In genomic region chr14:23578560-23579310, GRCh38 we compare ENCODE assay signal across 9 cellular contexts. TPM values are rescaled to one million over a fixed set of nuclear protein-coding genes. Genes with fewer than 3 reads are reported as not detected.
DNase-seq lines count a peak whose midpoint lies in the region; ATAC-seq, FAIRE-seq and TF ChIP-seq lines count a peak whose summit lies in the region.
"Had no signal": no experiment of that assay in that cellular context is flagged by ENCODE, and none has a peak within 500 bp of the region (broad histone marks: within the 10 kb centered on the region; RNA-seq: fewer than 3 reads in every experiment).

Gene JPH4, minus strand, starts transcription at chr14:23578790. Its CDS starts 1,337 bp downstream, at chr14:23577453.

- H3K4me3 ChIP-seq in iPS DF 6.9 (ENCODE audit: low read length) (peak within 1 kb of the TSS; percentile 41; the same call in 1 of the 2 replicates), kidney (ENCODE audit: low read length in 2 of 2) (no peak within 1 kb of the TSS), MM.1S (ENCODE audit: low read length) (no peak within 1 kb of the TSS)

- H2AFZ ChIP-seq in MM.1S (ENCODE audit: low read length) = no peak within 1 kb of the TSS

- ATAC-seq in stimulated activated effector memory CD8-positive, alpha-beta T cell treated with anti-CD3 and anti-CD28 coated beads, Interleukin-12 subunit alpha, Interleukin-12 subunit beta, amount 100 ng/mL, for 72 hours = no peak

- no peaks in the 10 kb centered on the region for H4K20me1 ChIP-seq in MM.1S (ENCODE audit: insufficient read depth, low read length)

- H3K4me2 ChIP-seq in MM.1S (ENCODE audit: low read depth, low read length) = no peak within 1 kb of the TSS

- peaks cover 20% of the 10 kb centered on the region for H3K4me1 Mint-ChIP-seq in stimulated activated effector memory CD8-positive, alpha-beta T cell treated with anti-CD3 and anti-CD28 coated beads, Interleukin-12 subunit alpha, Interleukin-12 subunit beta, amount 100 ng/mL, for 72 hours

- H3K9me3 ChIP-seq in iPS DF 6.9 (ENCODE audit: control insufficient read depth, insufficient read depth, low read length) (no peaks in the 10 kb centered on the region), kidney (ENCODE audit: control insufficient read depth in 1 of 2, low read length in 2 of 2) (no peaks in the 10 kb centered on the region), MM.1S (replicated peaks; ENCODE audit: insufficient read depth, low read length) (no peaks in the 10 kb centered on the region)

- WGBS in iPS DF 6.9 (ENCODE audit: insufficient coverage, insufficient read length) = no CpG with 5 or more reads among the region's 18 CpGs

- peak within 1 kb of the TSS; percentile 42 for H3K4me3 Mint-ChIP-seq in stimulated activated effector memory CD8-positive, alpha-beta T cell treated with anti-CD3 and anti-CD28 coated beads, Interleukin-12 subunit alpha, Interleukin-12 subunit beta, amount 100 ng/mL, for 72 hours

- TF ChIP-seq CTCF in kidney (IDR thresholded peaks at IDR 0.05; ENCODE audit: borderline replicate concordance, extremely low read depth, insufficient read depth) (no peak), MM.1S (IDR thresholded peaks at IDR 0.05; ENCODE audit: low read length) (no peak)

- DNase-seq in NCI-H82 (lab: John Stamatoyannopoulos, UW) (peak; percentile 62), NCI-H82 treated with DMSO at 0.1 percent for 48 hours (lab: John Stamatoyannopoulos, UW; ENCODE audit: unreplicated experiment) (no peak), SHP77 treated with DMSO at 0.1 percent for 48 hours (lab: John Stamatoyannopoulos, UW) (peak; percentile 36), iPS DF 6.9 (ENCODE audit: low read depth, low spot score) (no peak), kidney (no peak), MM.1S (no peak), NCI-H2171 (lab: John Stamatoyannopoulos, UW) (no peak)
- no peak for DNase-seq in stimulated activated effector memory CD8-positive, alpha-beta T cell treated with anti-CD3 and anti-CD28 coated beads, Interleukin-12 subunit alpha, Interleukin-12 subunit beta, amount 100 ng/mL, for 72 hours (ENCODE audit: low spot score in 2 of 2)
- DNase-seq: mammary epithelial cell had no signal

- FAIRE-seq in kidney (lab: Jason Lieb, UNC) = no peak

- intact Hi-C loops in kidney (cut with DNase I) = no loop called here

- no peaks in the 10 kb centered on the region for H3K79me2 ChIP-seq in MM.1S (ENCODE audit: low read length)

- no peaks in the 10 kb centered on the region for H3K36me3 Mint-ChIP-seq in stimulated activated effector memory CD8-positive, alpha-beta T cell treated with anti-CD3 and anti-CD28 coated beads, Interleukin-12 subunit alpha, Interleukin-12 subunit beta, amount 100 ng/mL, for 72 hours

- no peaks in the 10 kb centered on the region for H3F3A ChIP-seq in MM.1S (ENCODE audit: insufficient read depth, low read length)

- H3K36me3 ChIP-seq in iPS DF 6.9 (ENCODE audit: control insufficient read depth, insufficient read depth, low read length) (no peaks in the 10 kb centered on the region), kidney (ENCODE audit: control insufficient read depth in 1 of 2, insufficient read depth in 2 of 2, low read length in 2 of 2) (no peaks in the 10 kb centered on the region), MM.1S (replicated peaks; ENCODE audit: insufficient read depth, low read length) (no peaks in the 10 kb centered on the region)

- H3K27me3 ChIP-seq in iPS DF 6.9 (ENCODE audit: control insufficient read depth, insufficient read depth, low read length) = peaks cover 8% of the 10 kb centered on the region
- H3K27me3 ChIP-seq in MM.1S (replicated peaks; ENCODE audit: insufficient read depth, low read length) = 0 out of 2 replicates have a peak, but pooled peaks cover 8% of the 10 kb centered on the region

- H3K9ac ChIP-seq in kidney (ENCODE audit: low read length in 2 of 2) (no peak within 1 kb of the TSS), MM.1S (ENCODE audit: low read length) (no peak within 1 kb of the TSS)

- peaks cover 3% of the 10 kb centered on the region; the same call in 1 of the 2 replicates for H3K4me1 ChIP-seq in iPS DF 6.9 (ENCODE audit: control insufficient read depth, insufficient read depth, low read length)
- H3K4me1 ChIP-seq in kidney (ENCODE audit: control insufficient read depth in 1 of 2, insufficient read depth in 1 of 2, low read depth in 1 of 2, low read length in 2 of 2) = peaks cover 0 to 2% of the 10 kb centered on the region in 2 donors
- no peaks in the 10 kb centered on the region for H3K4me1 ChIP-seq in MM.1S (ENCODE audit: low read length)

- H3K27ac ChIP-seq in iPS DF 6.9 (ENCODE audit: low read length) (no peak within 1 kb of the TSS), kidney (ENCODE audit: low read depth in 2 of 2, low read length in 2 of 2) (no peak within 1 kb of the TSS), MM.1S (ENCODE audit: low read length) (no peak within 1 kb of the TSS)

- H3K9me2 ChIP-seq in MM.1S (replicated peaks; ENCODE audit: insufficient read depth, low read length) = no peaks in the 10 kb centered on the region

- H3K9me3 Mint-ChIP-seq in stimulated activated effector memory CD8-positive, alpha-beta T cell treated with anti-CD3 and anti-CD28 coated beads, Interleukin-12 subunit alpha, Interleukin-12 subunit beta, amount 100 ng/mL, for 72 hours = no peaks in the 10 kb centered on the region

- no peak within 1 kb of the TSS for H3K27ac Mint-ChIP-seq in stimulated activated effector memory CD8-positive, alpha-beta T cell treated with anti-CD3 and anti-CD28 coated beads, Interleukin-12 subunit alpha, Interleukin-12 subunit beta, amount 100 ng/mL, for 72 hours

RNA-seq across cellular contexts. Expression of gene JPH4, which starts in this region (rescaled TPM):
- total RNA-seq in kidney = 7.0 TPM
- 3.6 TPM for polyA plus RNA-seq in kidney (ENCODE audit: insufficient read depth, low read depth, low replicate concordance)

Comparison
In these comparisons a context has a peak if more than half of its experiments do, and no peak if none do; other contexts are left out.
1. DNase-seq: peak in NCI-H82 (single experiment) and SHP77 treated with DMSO at 0.1 percent for 48 hours (single experiment); none in NCI-H82 treated with DMSO at 0.1 percent for 48 hours (single experiment), iPS DF 6.9 (single experiment), stimulated activated effector memory CD8-positive, alpha-beta T cell treated with anti-CD3 and anti-CD28 coated beads, Interleukin-12 subunit alpha, Interleukin-12 subunit beta, amount 100 ng/mL, for 72 hours (0 of 2), kidney (single experiment), MM.1S (single experiment) and NCI-H2171 (single experiment).